Comparison of ENCODE assay signal across 8 cellular contexts in genomic region chr19:1437609-1438008, GRCh38. TPM values are rescaled to one million over a fixed set of nuclear protein-coding genes. Genes with fewer than 3 reads are reported as not detected.
DNase-seq lines count a peak whose midpoint lies in the region; ATAC-seq and TF ChIP-seq lines count a peak whose summit lies in the region.

No MANE protein-coding gene starts in this region.

- no peak for ATAC-seq in HG02571 (IDR thresholded peaks at IDR 0.05; ENCODE audit: unreplicated experiment)

- H3K4me3 Mint-ChIP-seq in osteocyte (ENCODE audit: unreplicated experiment): peak overlapping the region; percentile 99

- peaks cover 19% of the 10 kb centered on the region for H3K36me3 ChIP-seq in ES-I3 (ENCODE audit: insufficient read depth, low read length)
- H3K36me3 ChIP-seq in NT2/D1 (ENCODE audit: insufficient read depth, insufficient read length, low read length): peaks cover 70% of the 10 kb centered on the region
- peaks cover 18 to 58% of the 10 kb centered on the region in 2 donors for H3K36me3 ChIP-seq in duodenal mucosa (ENCODE audit: control insufficient read depth in 1 of 2, insufficient read depth in 2 of 2, low read length in 2 of 2)

- peak overlapping the region; percentile 99 for H3K27ac Mint-ChIP-seq in osteocyte (ENCODE audit: unreplicated experiment)

- DNase-seq in NT2/D1 (ENCODE audit: low read depth, low spot score): no peak
- no peak for DNase-seq in osteocyte (ENCODE audit: extremely low spot score, unreplicated experiment)
- DNase-seq in NCI-H2196 (lab: John Stamatoyannopoulos, UW; ENCODE audit: unreplicated experiment): no peak
- no peak for DNase-seq in NCI-H1930 (lab: John Stamatoyannopoulos, UW)
- DNase-seq in anterior cingulate cortex (lab: John Stamatoyannopoulos, UW): no peak

- H3K9me3 ChIP-seq in ES-I3 (ENCODE audit: control insufficient read depth, insufficient read depth, low read length) (no peaks in the 10 kb centered on the region), NT2/D1 (ENCODE audit: insufficient read depth, low read length) (no peaks in the 10 kb centered on the region), duodenal mucosa (ENCODE audit: control insufficient read depth in 1 of 2, low read length in 2 of 2) (no peaks in the 10 kb centered on the region)

- H3K27ac ChIP-seq in duodenal mucosa (ENCODE audit: low read depth, low read length): peak overlapping the region; percentile 22

- H3K27me3 ChIP-seq in NT2/D1 (ENCODE audit: insufficient read depth, insufficient read length) (no peaks in the 10 kb centered on the region), duodenal mucosa (ENCODE audit: control insufficient read depth in 1 of 2, insufficient read depth in 2 of 2, low read length in 2 of 2) (no peaks in the 10 kb centered on the region)

- H3K4me3 ChIP-seq in NT2/D1 (ENCODE audit: insufficient read length, low read depth) (no peak overlapping the region), duodenal mucosa (ENCODE audit: low read depth in 1 of 2, low read length in 2 of 2) (peak overlapping the region; percentile 91 to 92)

- H3K27me3 Mint-ChIP-seq in osteocyte (ENCODE audit: unreplicated experiment): no peaks in the 10 kb centered on the region

- H3K4me1 Mint-ChIP-seq in osteocyte (ENCODE audit: unreplicated experiment): peaks cover 25% of the 10 kb centered on the region

- TF ChIP-seq CTCF in osteocyte (IDR thresholded peaks at IDR 0.05): no peak

- H3K36me3 Mint-ChIP-seq in osteocyte (ENCODE audit: unreplicated experiment): peaks cover 24% of the 10 kb centered on the region

- peaks cover 2% of the 10 kb centered on the region; the same call in 1 of the 2 replicates for H3K4me1 ChIP-seq in ES-I3 (ENCODE audit: insufficient read depth, low read length)
- peaks cover 36% of the 10 kb centered on the region for H3K4me1 ChIP-seq in NT2/D1 (ENCODE audit: insufficient read depth, insufficient read length)
- H3K4me1 ChIP-seq in duodenal mucosa (ENCODE audit: control insufficient read depth in 1 of 2, insufficient read depth in 2 of 2, low read length in 2 of 2): peaks cover 10 to 22% of the 10 kb centered on the region in 2 donors

- no peaks in the 10 kb centered on the region for H3K9me3 Mint-ChIP-seq in osteocyte (ENCODE audit: unreplicated experiment)

- H3K9ac ChIP-seq in ES-I3 (ENCODE audit: low read depth, low read length): peak overlapping the region; percentile 24; the same call in 1 of the 2 replicates
- peak overlapping the region; percentile 99 for H3K9ac ChIP-seq in NT2/D1 (ENCODE audit: insufficient read length, low read depth)
- peak overlapping the region in 1 of 2 donors; percentile 57 for H3K9ac ChIP-seq in duodenal mucosa (ENCODE audit: low read depth in 1 of 2, low read length in 2 of 2)

RNA-seq across cellular contexts. Expression of gene RPS15, which starts 0.6 kb away (rescaled TPM):
- total RNA-seq in osteocyte: 932 and 969 TPM in 2 replicates

RNA-seq across cellular contexts. Expression of gene APC2, which starts 12.3 kb away (rescaled TPM):
- 1.2 and 1.5 TPM in 2 replicates for total RNA-seq in osteocyte

RNA-seq across cellular contexts. Expression of gene DAZAP1, which starts 30.2 kb away (rescaled TPM):
- total RNA-seq in osteocyte: 91.0 and 101 TPM in 2 replicates

RNA-seq across cellular contexts. Expression of gene GAMT, which starts 36.3 kb away (rescaled TPM):
- 31.2 and 35.3 TPM in 2 replicates for total RNA-seq in osteocyte

RNA-seq across cellular contexts. Expression of gene C19orf25, which starts 41.4 kb away (rescaled TPM):
- 38.0 and 38.9 TPM in 2 replicates for total RNA-seq in osteocyte
